In the genomic region with DNA sequence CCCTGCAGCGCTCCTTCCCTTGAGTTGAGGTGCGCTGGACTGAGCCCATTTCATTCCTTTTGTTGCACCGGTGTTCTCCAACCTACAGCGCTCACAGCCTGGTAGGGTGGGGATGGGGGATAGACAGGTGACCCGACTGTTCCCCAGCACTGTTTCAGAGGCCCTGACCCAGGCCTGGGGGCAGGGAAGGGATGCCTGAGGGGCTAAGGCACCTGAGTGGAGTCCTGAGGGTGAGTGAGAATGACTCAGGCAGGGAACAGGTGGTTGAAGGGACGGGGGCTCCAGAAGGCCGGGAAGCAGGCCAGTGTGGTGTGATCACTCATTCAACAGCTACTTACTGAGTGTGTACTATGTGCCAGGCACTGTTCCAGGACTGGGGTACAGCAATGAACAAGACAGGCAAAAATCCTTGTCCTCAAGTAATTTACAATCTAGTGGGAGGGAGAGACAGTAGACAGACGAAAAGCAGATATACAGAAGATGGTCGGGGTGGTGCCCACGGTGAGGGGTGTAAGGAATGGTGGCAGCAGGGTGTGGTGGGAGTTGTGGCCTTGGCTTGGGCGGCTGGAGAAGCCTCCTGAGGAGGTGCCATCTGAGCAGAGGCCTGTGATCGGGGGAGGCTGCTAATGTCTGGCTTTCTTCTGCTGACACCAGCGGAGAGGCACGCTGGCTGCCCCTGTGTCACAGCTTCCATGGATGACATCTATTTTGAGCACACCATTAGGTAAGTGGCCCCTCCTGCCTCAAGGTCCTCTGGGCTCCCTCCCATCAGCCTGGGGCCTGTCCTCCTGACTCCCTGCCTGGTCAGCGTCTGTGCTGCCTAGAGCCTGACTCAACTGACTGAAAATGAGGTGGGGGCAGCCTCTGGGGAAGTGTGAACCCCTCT, we compare ENCODE assay signal across 14 cellular contexts. TPM values are rescaled to one million over a fixed set of nuclear protein-coding genes. Genes with fewer than 3 reads are reported as not detected.
DNase-seq lines count a peak whose midpoint lies in the region; ATAC-seq and TF ChIP-seq lines count a peak whose summit lies in the region.
"Had no signal": no experiment of that assay in that cellular context is flagged by ENCODE, and none has a peak within 500 bp of the region (broad histone marks: within the 10 kb centered on the region; RNA-seq: fewer than 3 reads in every experiment).

No MANE protein-coding gene starts in this region.

- TF ChIP-seq CTCF in IMR-90 (conservative IDR thresholded peaks at IDR 0.05; ENCODE audit: low read depth, low read length) = no peak
- no peak for TF ChIP-seq CTCF in psoas muscle (IDR thresholded peaks at IDR 0.05)
- TF ChIP-seq CTCF in breast epithelium (IDR thresholded peaks at IDR 0.05) = no peak

- H3K4me2 ChIP-seq in IMR-90 (ENCODE audit: low read depth, low read length) (no peak overlapping the region), mesenchymal stem cell (ENCODE audit: low read length, poor library complexity, severe bottlenecking) (no peak overlapping the region)

- H3K9me1 ChIP-seq in IMR-90 (ENCODE audit: insufficient read depth, low read length) = no peaks in the 10 kb centered on the region

- H2BK120ac ChIP-seq in IMR-90 (ENCODE audit: low read depth, low read length) (no peak overlapping the region), mesenchymal stem cell (ENCODE audit: low read depth, low read length) (no peak overlapping the region)

- H3K4me3 ChIP-seq in IMR-90 (ENCODE audit: insufficient read depth, low read depth, low read length) = no peak overlapping the region
- H3K4me3 ChIP-seq in mesenchymal stem cell (ENCODE audit: insufficient read depth in 1 of 2, low read depth in 1 of 2, low read length in 2 of 2) = no peak overlapping the region
- no peak overlapping the region for H3K4me3 ChIP-seq in psoas muscle
- H3K4me3 ChIP-seq in breast epithelium = no peak overlapping the region
- H3K4me3 ChIP-seq: HAP-1 had no signal

- intact Hi-C loops in IMR-90 (cut with micrococcal nuclease) = no loop called here
- intact Hi-C loops in Right ventricle myocardium superior (cut with DNase I) = no loop called here
- intact Hi-C loops in psoas muscle (cut with DNase I) = no loop called here
- intact Hi-C loops in breast epithelium (cut with DNase I; ENCODE audit: low total_unique reads) = no loop called here

- peak; percentile 15 for DNase-seq in IMR-90
- peak; percentile 78 for DNase-seq in Right ventricle myocardium superior
- DNase-seq in mesenchymal stem cell = no peak
- peak; percentile 50 to 87 for DNase-seq in psoas muscle
- DNase-seq in GM19238 (ENCODE audit: insufficient read length, low spot score) = no peak
- no peak for DNase-seq in breast epithelium (ENCODE audit: low spot score in 2 of 2)
- DNase-seq in T-helper 2 cell = no peak
- DNase-seq in NCI-H128 (lab: John Stamatoyannopoulos, UW; ENCODE audit: unreplicated experiment) = no peak
- DNase-seq: ACHN; CD4-positive, CD25-positive, alpha-beta regulatory T cell; DMS79; NCI-H226; NCI-H69 had no signal

- H3K9me3 ChIP-seq in IMR-90 (ENCODE audit: control insufficient read depth, insufficient read depth, low read length) (no peaks in the 10 kb centered on the region), mesenchymal stem cell (ENCODE audit: control insufficient read depth, low read length) (no peaks in the 10 kb centered on the region), psoas muscle (no peaks in the 10 kb centered on the region), breast epithelium (no peaks in the 10 kb centered on the region)
- H3K9me3 ChIP-seq: HAP-1 had no signal

- in situ Hi-C loops in IMR-90 (cut with MboI; ENCODE audit: low sequenced_read_pairs) = no loop called here

- 100% methylated on average over 2 of the region's 15 CpGs; no CpG with 5 or more reads in 1 of the 2 experiments for WGBS in IMR-90 (ENCODE audit: extremely low coverage in 2 of 2, insufficient read length in 1 of 2), 2 experiments
- 88% methylated on average over 15 of the region's 15 CpGs for WGBS in mesenchymal stem cell
- 62 to 70% (median 68%) methylated on average over 14 to 15 of the region's 15 CpGs for WGBS in psoas muscle, 3 donors

- H3K36me3 ChIP-seq in IMR-90 (ENCODE audit: control insufficient read depth, insufficient read depth, low read length) = no peaks in the 10 kb centered on the region
- no peaks in the 10 kb centered on the region for H3K36me3 ChIP-seq in mesenchymal stem cell (ENCODE audit: control insufficient read depth in 1 of 2, insufficient read depth in 2 of 2, low read depth in 1 of 2, low read length in 2 of 2)
- H3K36me3 ChIP-seq in psoas muscle (ENCODE audit: insufficient read depth in 1 of 2, low read depth in 1 of 2) = no peaks in the 10 kb centered on the region
- no peaks in the 10 kb centered on the region for H3K36me3 ChIP-seq in breast epithelium
- H3K36me3 ChIP-seq: HAP-1 had no signal

- no TSS peak for BruUV-seq in IMR-90 (replicated peaks; lab: Mats Ljungman, UMichigan)

- no peak overlapping the region for H3K27ac ChIP-seq in IMR-90 (ENCODE audit: insufficient read depth, low read length)
- H3K27ac ChIP-seq in mesenchymal stem cell (ENCODE audit: low read length, poor library complexity, severe bottlenecking) = no peak overlapping the region
- H3K27ac ChIP-seq in psoas muscle = peak overlapping the region; percentile 82
- no peak overlapping the region for H3K27ac ChIP-seq in breast epithelium

- TF ChIP-seq RAD21 in IMR-90 (IDR thresholded peaks at IDR 0.05; ENCODE audit: low read length) = no peak

- H3K9ac ChIP-seq in IMR-90 (ENCODE audit: low read depth, low read length) = no peak overlapping the region
- H3K9ac ChIP-seq in mesenchymal stem cell (ENCODE audit: low read length) = no peak overlapping the region

- dilution Hi-C loops in IMR-90 (cut with HindIII; ENCODE audit: low sequenced_read_pairs, unreplicated experiment) = no loop called here

- CTCF ChIA-PET in IMR-90 (lab: Yijun Ruan, JAX) = no interaction called here

- POLR2A ChIA-PET in IMR-90 (lab: Charles Lee; ENCODE audit: unreplicated experiment) = no interaction called here

- no peak for ATAC-seq in IMR-90 (ENCODE audit: low read depth)
- peak; percentile 71 for ATAC-seq in Right ventricle myocardium superior (ENCODE audit: poor library complexity)
- peak; percentile 69 to 81 (median 76) for ATAC-seq in psoas muscle

- H2BK20ac ChIP-seq in IMR-90 (ENCODE audit: low read depth, low read length) = no peak overlapping the region

- no peak overlapping the region for H3K56ac ChIP-seq in IMR-90 (ENCODE audit: extremely low read depth, insufficient read depth, low read length)

- H2BK12ac ChIP-seq in mesenchymal stem cell (ENCODE audit: low read length in 2 of 2) = no peak overlapping the region

- no peak overlapping the region for H3K14ac ChIP-seq in IMR-90 (replicated peaks; ENCODE audit: low read depth, low read length)
- no peak overlapping the region for H3K14ac ChIP-seq in mesenchymal stem cell (ENCODE audit: low read length in 2 of 2)

- H3K23ac ChIP-seq in IMR-90 (ENCODE audit: low read depth, low read length) (no peak overlapping the region), mesenchymal stem cell (ENCODE audit: low read length in 2 of 2) (no peak overlapping the region)

- H2BK5ac ChIP-seq in IMR-90 (ENCODE audit: low read depth, low read length, poor library complexity, severe bottlenecking) (no peak overlapping the region), mesenchymal stem cell (ENCODE audit: low read depth, low read length, poor library complexity, severe bottlenecking) (no peak overlapping the region)

- TF ChIP-seq POLR2A in IMR-90 (IDR thresholded peaks at IDR 0.05; ENCODE audit: low read depth, low read length) (no peak), breast epithelium (IDR thresholded peaks at IDR 0.05) (no peak)

- H3K27me3 ChIP-seq in IMR-90 (ENCODE audit: control insufficient read depth, insufficient read depth, low read length) (peaks cover 2% of the 10 kb centered on the region; the same call in 1 of the 2 replicates), mesenchymal stem cell (ENCODE audit: control insufficient read depth in 1 of 2, insufficient read depth in 1 of 2, low read length in 2 of 2) (peaks cover 0 to 5% of the 10 kb centered on the region in 2 experiments), psoas muscle (ENCODE audit: insufficient read depth in 3 of 3, low read length in 2 of 3) (no peaks in the 10 kb centered on the region), breast epithelium (no peaks in the 10 kb centered on the region)

- no peaks in the 10 kb centered on the region for H4K20me1 ChIP-seq in IMR-90 (ENCODE audit: insufficient read depth, low read length)

- no peak overlapping the region for H4K91ac ChIP-seq in IMR-90 (ENCODE audit: insufficient read depth, low read depth, low read length)
- H4K91ac ChIP-seq in mesenchymal stem cell (ENCODE audit: low read length) = no peak overlapping the region

- no peak overlapping the region for H4K8ac ChIP-seq in IMR-90 (ENCODE audit: low read depth in 2 of 2, low read length in 2 of 2)
- no peak overlapping the region for H4K8ac ChIP-seq in mesenchymal stem cell (ENCODE audit: low read length)

- H3K4ac ChIP-seq in IMR-90 (ENCODE audit: low read depth, low read length) (no peak overlapping the region), mesenchymal stem cell (ENCODE audit: low read depth in 1 of 2, low read length in 2 of 2) (no peak overlapping the region)

- H3K79me1 ChIP-seq in IMR-90 (ENCODE audit: low read depth in 1 of 2, low read length in 2 of 2) = no peaks in the 10 kb centered on the region
- H3K79me1 ChIP-seq in mesenchymal stem cell (replicated peaks; ENCODE audit: low read length, poor library complexity, severe bottlenecking) = no peaks in the 10 kb centered on the region

- H2AFZ ChIP-seq in IMR-90 (replicated peaks; ENCODE audit: low read length, poor library complexity) (no peak overlapping the region), mesenchymal stem cell (ENCODE audit: low read depth, low read length) (no peak overlapping the region)

- H2AK5ac ChIP-seq in IMR-90 (ENCODE audit: low read depth, low read length) (no peak overlapping the region), mesenchymal stem cell (ENCODE audit: low read length, severe bottlenecking) (no peak overlapping the region)

- no peak overlapping the region for H4K5ac ChIP-seq in IMR-90 (ENCODE audit: low read depth, low read length)

- H2BK15ac ChIP-seq in IMR-90 (ENCODE audit: low read depth, low read length) = no peak overlapping the region
- peak overlapping the region; percentile 17 for H2BK15ac ChIP-seq in mesenchymal stem cell (ENCODE audit: low read depth, poor library complexity, severe bottlenecking)

- H3K4me1 ChIP-seq in IMR-90 (ENCODE audit: control insufficient read depth, insufficient read depth, low read length) (peaks cover 3% of the 10 kb centered on the region; the same call in 1 of the 2 replicates), mesenchymal stem cell (ENCODE audit: control insufficient read depth, insufficient read depth, low read depth, low read length) (peaks cover 14% of the 10 kb centered on the region), psoas muscle (peaks cover 52% of the 10 kb centered on the region), breast epithelium (peaks cover 0 to 7% of the 10 kb centered on the region in 2 donors)
- H3K4me1 ChIP-seq: HAP-1 had no signal

- H2AK9ac ChIP-seq in IMR-90 (replicated peaks; ENCODE audit: low read depth, low read length, poor library complexity) = no peak overlapping the region

- H3K18ac ChIP-seq in IMR-90 (ENCODE audit: low read depth, low read length) (no peak overlapping the region), mesenchymal stem cell (ENCODE audit: low read depth in 1 of 2, low read length in 2 of 2) (no peak overlapping the region)

RNA-seq across cellular contexts. Expression of a gene that starts 37.4 kb away (rescaled TPM):
- 2.5 TPM in 2 replicates for total RNA-seq in IMR-90 (2012; rRNA removed)
- polyA plus RNA-seq in IMR-90 (2012; rRNA removed) = 2.7 and 3.1 TPM in 2 replicates
- 1.0 and 1.8 TPM in 2 replicates for polyA plus RNA-seq in IMR-90 (2012; cell fraction: cytosol; rRNA removed)
- 4.2 and 8.7 TPM in 2 replicates for polyA plus RNA-seq in IMR-90 (2012; cell fraction: nucleus; rRNA removed; ENCODE audit: low replicate concordance)
- total RNA-seq in Right ventricle myocardium superior = 38.5 TPM
- 0.83 TPM for polyA plus RNA-seq in mesenchymal stem cell (2013, experiment 1 of 2)
- polyA plus RNA-seq in mesenchymal stem cell (2013, experiment 2 of 2) = 0.88 TPM
- 10 to 100 TPM in 1 of 4 donors, 1 to 10 TPM in 3; 2.4 to 13.9 (median 5.0) TPM for total RNA-seq in psoas muscle
- 1 to 10 TPM in 1 of 3 donors, under 1 TPM in 2; 0.82 to 2.3 (median 0.93) TPM for polyA plus RNA-seq in psoas muscle
- total RNA-seq in breast epithelium = 1 to 10 TPM; 1.6 to 7.3 (median 1.8) TPM

RNA-seq across cellular contexts. Expression of a gene that starts 37.9 kb away (rescaled TPM):
- total RNA-seq in IMR-90 (2012; rRNA removed) = not detected in 2 replicates
- polyA plus RNA-seq in IMR-90 (2012; rRNA removed) = not detected in 2 replicates
- not detected in 2 replicates for polyA plus RNA-seq in IMR-90 (2012; cell fraction: cytosol; rRNA removed)
- polyA plus RNA-seq in IMR-90 (2012; cell fraction: nucleus; rRNA removed; ENCODE audit: low replicate concordance) = not detected in 2 replicates
- total RNA-seq in Right ventricle myocardium superior = 2.1 TPM
- polyA plus RNA-seq in mesenchymal stem cell (2013, experiment 1 of 2) = not detected
- not detected for polyA plus RNA-seq in mesenchymal stem cell (2013, experiment 2 of 2)
- total RNA-seq in psoas muscle = not detected
- under 1 TPM in 2 of 3 donors, not detected in 1; 0.05 to 0.07 TPM for polyA plus RNA-seq in psoas muscle
- under 1 TPM in 2 of 3 donors, not detected in 1; 0.16 to 0.33 TPM for total RNA-seq in breast epithelium
- total RNA-seq: CD4-positive, CD25-positive, alpha-beta regulatory T cell had no signal
- polyA plus RNA-seq: CD4-positive, CD25-positive, alpha-beta regulatory T cell had no signal

RNA-seq across cellular contexts. Expression of a gene that starts 56.2 kb away (rescaled TPM):
- total RNA-seq in IMR-90 (2012; rRNA removed) (not detected in 2 replicates), Right ventricle myocardium superior (4.5 TPM), psoas muscle (1 to 10 TPM; 1.1 to 7.0 (median 1.8) TPM), breast epithelium (1 to 10 TPM in 1 of 3 donors, under 1 TPM in 2; 0.66 to 5.3 (median 0.80) TPM)
- polyA plus RNA-seq in IMR-90 (2012; rRNA removed) (0.06 TPM in 1 of 2 replicates, not detected in the other), psoas muscle (under 1 TPM; 0.05 to 0.48 (median 0.23) TPM)
- polyA plus RNA-seq in IMR-90 (2012; cell fraction: cytosol; rRNA removed) = not detected in 2 replicates
- polyA plus RNA-seq in IMR-90 (2012; cell fraction: nucleus; rRNA removed; ENCODE audit: low replicate concordance) = 0.50 and 0.58 TPM in 2 replicates
- 0.04 TPM for polyA plus RNA-seq in mesenchymal stem cell (2013, experiment 1 of 2)
- polyA plus RNA-seq in mesenchymal stem cell (2013, experiment 2 of 2) = not detected
- total RNA-seq: CD4-positive, CD25-positive, alpha-beta regulatory T cell had no signal
- polyA plus RNA-seq: CD4-positive, CD25-positive, alpha-beta regulatory T cell had no signal

Comparison
In these comparisons a context has a peak if more than half of its experiments do, and no peak if none do; other contexts are left out.
1. DNase-seq: peak in IMR-90 (single experiment), Right ventricle myocardium superior (single experiment) and psoas muscle (2 of 2); none in mesenchymal stem cell (single experiment), GM19238 (single experiment), breast epithelium (0 of 2), T-helper 2 cell (0 of 5) and NCI-H128 (single experiment).